Comparison of ENCODE assay signal across 23 cellular contexts in the genomic region with DNA sequence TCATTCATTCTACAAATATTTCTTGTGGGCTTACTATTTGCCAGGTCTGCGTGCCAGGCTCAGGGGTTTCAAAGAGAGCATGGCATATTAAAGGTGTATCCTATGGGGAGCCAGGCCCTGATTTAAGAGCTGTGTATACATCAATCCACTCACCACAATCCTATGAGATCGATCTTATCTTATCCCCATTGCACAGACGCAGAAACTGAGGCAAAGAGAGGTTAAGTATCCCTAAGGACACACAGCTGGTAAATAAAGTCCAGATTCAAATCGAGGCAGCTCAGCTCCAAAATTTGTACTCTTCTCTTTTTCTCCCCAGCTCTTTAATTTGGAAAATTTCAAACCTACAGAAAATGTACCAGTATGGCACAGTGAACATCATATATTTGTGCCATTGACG. TPM values are rescaled to one million over a fixed set of nuclear protein-coding genes. Genes with fewer than 3 reads are reported as not detected.
A peak's percentile ranks its signal among the peaks of the same experiment; 100 is the strongest.
DNase-seq lines count a peak whose midpoint lies in the region; ATAC-seq, FAIRE-seq and TF ChIP-seq lines count a peak whose summit lies in the region.
"Had no signal": no experiment of that assay in that cellular context is flagged by ENCODE, and none has a peak within 500 bp of the region (broad histone marks: within the 10 kb centered on the region; RNA-seq: fewer than 3 reads in every experiment).

No MANE protein-coding gene starts in this region.

- peaks cover 10 to 30% of the 10 kb centered on the region in 2 experiments; a peak in 4 of 5 replicates for H3K27me3 ChIP-seq in HepG2 (ENCODE audit: control insufficient read depth in 1 of 2, insufficient read depth in 2 of 2, low read length in 2 of 2)
- no peaks in the 10 kb centered on the region for H3K27me3 ChIP-seq in right lobe of liver
- H3K27me3 ChIP-seq in thyroid gland, result no peaks in the 10 kb centered on the region
- H3K27me3 ChIP-seq in gastrocnemius medialis, result no peaks in the 10 kb centered on the region
- H3K27me3 ChIP-seq: BE2C, BLaER1 had no signal

- H3K4me3 Mint-ChIP-seq in glutamatergic neuron (ENCODE audit: unreplicated experiment), result no peak overlapping the region
- H3K4me3 Mint-ChIP-seq: CD14-positive monocyte; CD4-positive, CD25-positive, alpha-beta regulatory T cell; CD8-positive, alpha-beta T cell had no signal

- H3K79me2 ChIP-seq in HepG2 (ENCODE audit: insufficient read depth, low read length), result no peaks in the 10 kb centered on the region

- no peak overlapping the region for H3K4me3 ChIP-seq in HepG2 (replicated peaks in 1 of 3; ENCODE audit: insufficient read depth in 1 of 3, low read depth in 2 of 3, low read length in 3 of 3)
- H3K4me3 ChIP-seq in right lobe of liver, result no peak overlapping the region
- H3K4me3 ChIP-seq in thyroid gland (replicated peaks in 1 of 3), result no peak overlapping the region
- H3K4me3 ChIP-seq in gastrocnemius medialis, result no peak overlapping the region
- H3K4me3 ChIP-seq: BLaER1 had no signal

- DNase-seq in HepG2 (ENCODE audit: low spot score) (no peak), right lobe of liver (no peak), glutamatergic neuron (no peak), thyroid gland (no peak), gastrocnemius medialis (no peak), NCI-H2227 treated with DMSO at 0.1 percent for 48 hours (lab: John Stamatoyannopoulos, UW) (no peak)
- DNase-seq: ACHN; BE2C; C1 segment of cervical spinal cord; Caco-2; Calu3; CD4-positive, CD25-positive, alpha-beta regulatory T cell; CD8-positive, alpha-beta T cell; DMS79 treated with DMSO at 0.1 percent for 48 hours; GF-D8 had no signal

- H3K4me1 ChIP-seq in HepG2 (ENCODE audit: insufficient read depth, low read length), result no peaks in the 10 kb centered on the region
- no peaks in the 10 kb centered on the region for H3K4me1 ChIP-seq in right lobe of liver
- H3K4me1 ChIP-seq in thyroid gland, result peaks cover 30 to 32% of the 10 kb centered on the region in 2 donors
- no peaks in the 10 kb centered on the region for H3K4me1 ChIP-seq in gastrocnemius medialis
- H3K4me1 ChIP-seq: BE2C, BLaER1, Caco-2 had no signal

- H3K4me1 Mint-ChIP-seq in glutamatergic neuron (ENCODE audit: low read depth, unreplicated experiment), result peaks cover 37% of the 10 kb centered on the region
- H3K4me1 Mint-ChIP-seq: CD14-positive monocyte; CD4-positive, CD25-positive, alpha-beta regulatory T cell had no signal

- intact Hi-C loops in HepG2 (cut with micrococcal nuclease; ENCODE audit: unreplicated experiment) (no loop called here), right lobe of liver (cut with DNase I) (no loop called here), thyroid gland (cut with DNase I) (no loop called here), gastrocnemius medialis (cut with DNase I; ENCODE audit: low total_unique reads) (no loop called here)

- no peaks in the 10 kb centered on the region for H3K36me3 Mint-ChIP-seq in glutamatergic neuron (ENCODE audit: unreplicated experiment)
- H3K36me3 Mint-ChIP-seq: CD14-positive monocyte; CD4-positive, CD25-positive, alpha-beta regulatory T cell; CD8-positive, alpha-beta T cell had no signal

- H3K27me3 Mint-ChIP-seq in glutamatergic neuron (ENCODE audit: unreplicated experiment), result peaks cover 5% of the 10 kb centered on the region

- no peaks in the 10 kb centered on the region for H4K20me1 ChIP-seq in HepG2 (ENCODE audit: insufficient read depth, low read length)
- H4K20me1 ChIP-seq: BLaER1 had no signal

- H3K36me3 ChIP-seq in HepG2 (replicated peaks in 1 of 2; ENCODE audit: control insufficient read depth in 1 of 2, insufficient read depth in 2 of 2, low read length in 2 of 2), result no peaks in the 10 kb centered on the region
- H3K36me3 ChIP-seq in right lobe of liver, result no peaks in the 10 kb centered on the region
- no peaks in the 10 kb centered on the region for H3K36me3 ChIP-seq in thyroid gland
- no peaks in the 10 kb centered on the region for H3K36me3 ChIP-seq in gastrocnemius medialis
- H3K36me3 ChIP-seq: BE2C, BLaER1 had no signal

- no peak overlapping the region for H3K4me2 ChIP-seq in HepG2 (ENCODE audit: low read depth, low read length)
- H3K4me2 ChIP-seq: BLaER1 had no signal

- POLR2A ChIA-PET in HepG2 (lab: Yijun Ruan, JAX), result no interaction called here

- TF ChIP-seq POLR2A in HepG2 (IDR thresholded peaks at IDR 0.05; ENCODE audit: insufficient read depth in 1 of 2, low read depth in 2 of 2, low read length in 2 of 2) (no peak), right lobe of liver (IDR thresholded peaks at IDR 0.05) (no peak), thyroid gland (IDR thresholded peaks at IDR 0.05) (no peak), gastrocnemius medialis (IDR thresholded peaks at IDR 0.05) (no peak)

- TF ChIP-seq RAD21 in HepG2 (CRISPR knock-in tag; IDR thresholded peaks at IDR 0.05), result no peak

- ATAC-seq in HepG2 (no peak), right lobe of liver (no peak), gastrocnemius medialis (no peak)
- ATAC-seq: CD8-positive, alpha-beta T cell had no signal

- CTCF ChIA-PET in HepG2 (lab: Yijun Ruan, JAX; ENCODE audit: low intra/inter-chr PET ratio, low total read pairs), result no interaction called here

- H3K9me3 Mint-ChIP-seq in glutamatergic neuron (ENCODE audit: unreplicated experiment), result peaks cover 15% of the 10 kb centered on the region
- H3K9me3 Mint-ChIP-seq: CD8-positive, alpha-beta T cell had no signal

- in situ Hi-C loops in HepG2 (cut with HindIII; ENCODE audit: extremely low pct_ligation_motif_present, low pct_unique_long_range_greater_than_20kb) (no loop called here), gastrocnemius medialis (cut with MboI; ENCODE audit: low sequenced_read_pairs in 4 of 4) (loop anchor here in 1 of 4 donors (25.0 kb wide), 1 partner anchor 99 kb away; no protein-coding TSS in a partner anchor)

- no peaks in the 10 kb centered on the region for H3K9me3 ChIP-seq in HepG2 (ENCODE audit: low read length)
- no peaks in the 10 kb centered on the region for H3K9me3 ChIP-seq in right lobe of liver
- H3K9me3 ChIP-seq in thyroid gland, result no peaks in the 10 kb centered on the region
- H3K9me3 ChIP-seq in gastrocnemius medialis, result no peaks in the 10 kb centered on the region
- H3K9me3 ChIP-seq: BE2C, BLaER1, Caco-2 had no signal

- H3K9ac ChIP-seq in HepG2 (ENCODE audit: insufficient read depth, low read depth, low read length), result no peak overlapping the region
- H3K9ac ChIP-seq: BLaER1 had no signal

- WGBS in HepG2 (ENCODE audit: low lambda C conversion rate), result 18% methylated on average over 5 of the region's 5 CpGs
- 66% methylated on average over 5 of the region's 5 CpGs for WGBS in right lobe of liver (ENCODE audit: insufficient coverage, low coverage, low lambda C conversion rate, missing lambda C conversion rate)
- 88 to 93% methylated on average over 5 of the region's 5 CpGs for WGBS in thyroid gland, 2 donors

- no TSS peak for BruUV-seq in HepG2 (replicated peaks; lab: Mats Ljungman, UMichigan)

- no peak for TF ChIP-seq EP300 in HepG2 (IDR thresholded peaks at IDR 0.05; ENCODE audit: low read depth in 2 of 2, low read length in 2 of 2)
- TF ChIP-seq EP300 in HepG2 (CRISPR knock-in tag; IDR thresholded peaks at IDR 0.05; ENCODE audit: borderline replicate concordance), result no peak

- peak overlapping the region; percentile 33 for H3K27ac Mint-ChIP-seq in glutamatergic neuron (ENCODE audit: unreplicated experiment)
- H3K27ac Mint-ChIP-seq: CD14-positive monocyte; CD4-positive, CD25-positive, alpha-beta regulatory T cell; CD8-positive, alpha-beta T cell had no signal

- no peak overlapping the region for H3K27ac ChIP-seq in HepG2 (ENCODE audit: extremely low read length, insufficient read depth, low read length)
- no peak overlapping the region for H3K27ac ChIP-seq in right lobe of liver
- H3K27ac ChIP-seq in thyroid gland, result peak overlapping the region; percentile 49 to 85 (median 66)
- no peak overlapping the region for H3K27ac ChIP-seq in gastrocnemius medialis
- H3K27ac ChIP-seq: 22Rv1, BLaER1 had no signal

- TF ChIP-seq CTCF in HepG2 (CRISPR knock-in tag; IDR thresholded peaks at IDR 0.05) (no peak), right lobe of liver (IDR thresholded peaks at IDR 0.05) (no peak), glutamatergic neuron (IDR thresholded peaks at IDR 0.05; ENCODE audit: partially characterized antibody, unreplicated experiment) (no peak), thyroid gland (IDR thresholded peaks at IDR 0.05) (no peak), gastrocnemius medialis (IDR thresholded peaks at IDR 0.05 in 4 of 5, conservative IDR thresholded peaks at IDR 0.05 in 1 of 5) (no peak)

- FAIRE-seq in HepG2 (lab: Jason Lieb, UNC), result peak; percentile 21
- FAIRE-seq: D721Med, G401.6, GM12891, GM19239 had no signal

- H2AFZ ChIP-seq in HepG2 (ENCODE audit: low read length), result no peak overlapping the region

RNA-seq across cellular contexts. Expression of gene EYA2, which starts 43.2 kb away (rescaled TPM):
- total RNA-seq in HepG2 (2016; rRNA removed; fragmentation: Illumina TruSeq; extraction: Trizol), result not detected in 2 replicates
- total RNA-seq in HepG2 (2016; cell fraction: cytosol; rRNA removed; fragmentation: Illumina TruSeq; extraction: Trizol; ENCODE audit: low read depth), result not detected in 2 replicates
- total RNA-seq in HepG2 (2016; cell fraction: insoluble cytoplasmic fraction; rRNA removed; fragmentation: Illumina TruSeq; extraction: Trizol), result not detected in 2 replicates
- not detected in 2 replicates for total RNA-seq in HepG2 (2016; cell fraction: membrane; rRNA removed; fragmentation: Illumina TruSeq; extraction: Trizol)
- total RNA-seq in HepG2 (2016; cell fraction: nucleus; rRNA removed; fragmentation: Illumina TruSeq; extraction: Trizol), result not detected in 2 replicates
- polyA plus RNA-seq in HepG2 (2011; rRNA removed), result not detected in 2 replicates
- polyA plus RNA-seq in HepG2 (2011; cell fraction: cytosol; rRNA removed), result not detected in 2 replicates
- not detected in 2 replicates for polyA plus RNA-seq in HepG2 (2011; cell fraction: nucleus; rRNA removed)
- not detected in 2 replicates for polyA plus RNA-seq in HepG2 (2012)
- polyA plus RNA-seq in HepG2 (2016; cell fraction: cytosol; fragmentation: Illumina TruSeq; extraction: Trizol; ENCODE audit: low read depth), result not detected in 2 replicates
- not detected in 2 replicates for polyA plus RNA-seq in HepG2 (2016; cell fraction: insoluble cytoplasmic fraction; fragmentation: Illumina TruSeq; extraction: Trizol; ENCODE audit: low read depth)
- polyA plus RNA-seq in HepG2 (2016; cell fraction: membrane; fragmentation: Illumina TruSeq; extraction: Trizol; ENCODE audit: low read depth), result not detected in 2 replicates
- not detected in 2 replicates for polyA plus RNA-seq in HepG2 (2016; cell fraction: nucleus; fragmentation: Illumina TruSeq; extraction: Trizol; ENCODE audit: insufficient read depth, low read depth)
- not detected in 2 replicates for polyA minus RNA-seq in HepG2 (2011; rRNA and poly(A)+ RNA removed; ENCODE audit: low replicate concordance)
- not detected in 2 replicates for polyA minus RNA-seq in HepG2 (2011; cell fraction: cytosol; rRNA and poly(A)+ RNA removed)
- polyA minus RNA-seq in HepG2 (2011; cell fraction: nucleus; rRNA and poly(A)+ RNA removed), result not detected in 2 replicates
- 1 to 10 TPM in 1 of 6 experiments, under 1 TPM in 5; 0.12 to 3.0 (median 0.49) TPM for total RNA-seq in right lobe of liver
- total RNA-seq in glutamatergic neuron (ENCODE audit: unreplicated experiment), result 94.1 TPM
- 10 to 100 TPM in 3 of 4 donors, 1 to 10 TPM in 1; 9.9 to 20.1 (median 13.8) TPM for total RNA-seq in thyroid gland
- total RNA-seq in gastrocnemius medialis, result 1 to 10 TPM in 2 of 4 donors, under 1 TPM in 2; 0.60 to 4.0 (median 0.99) TPM
- total RNA-seq: A673; CD4-positive, CD25-positive, alpha-beta regulatory T cell; CD8-positive, alpha-beta T cell had no signal
- polyA plus RNA-seq: CD4-positive, CD25-positive, alpha-beta regulatory T cell had no signal

Comparison
In these comparisons a context has a peak if more than half of its experiments do, and no peak if none do; other contexts are left out.
1. H3K27ac ChIP-seq: peak in thyroid gland (3 of 3); none in HepG2 (single experiment), right lobe of liver (0 of 3) and gastrocnemius medialis (0 of 4).